In genomic region chr3:146339262-146339808, GRCh38 we compare ENCODE assay signal across 19 cellular contexts.
A peak's percentile ranks its signal among the peaks of the same experiment; 100 is the strongest.
DNase-seq lines count a peak whose midpoint lies in the region; ATAC-seq and TF ChIP-seq lines count a peak whose summit lies in the region.
"Had no signal": no experiment of that assay in that cellular context is flagged by ENCODE, and none has a peak within 500 bp of the region (broad histone marks: within the 10 kb centered on the region; RNA-seq: fewer than 3 reads in every experiment).

No MANE protein-coding gene starts in this region.

- H3K27ac ChIP-seq in ascending aorta (peak overlapping the region; percentile 24 to 40), gastroesophageal sphincter (peak overlapping the region in 3 of 4 donors; percentile 20 to 55 (median 29)), uterus (peak overlapping the region; percentile 35 to 55), psoas muscle (no peak overlapping the region)
- H3K27ac ChIP-seq: Peyer's patch, SJCRH30 had no signal

- no peaks in the 10 kb centered on the region for H3K9me3 ChIP-seq in ascending aorta
- no peaks in the 10 kb centered on the region for H3K9me3 ChIP-seq in gastroesophageal sphincter
- H3K9me3 ChIP-seq in uterus = no peaks in the 10 kb centered on the region
- H3K9me3 ChIP-seq in psoas muscle = no peaks in the 10 kb centered on the region
- H3K9me3 ChIP-seq: BE2C, Peyer's patch, SJCRH30 had no signal

- no peaks in the 10 kb centered on the region for H3K4me1 ChIP-seq in ascending aorta
- H3K4me1 ChIP-seq in gastroesophageal sphincter = peaks cover 0 to 23% (median 0%) of the 10 kb centered on the region in 3 donors
- H3K4me1 ChIP-seq in uterus = peaks cover 0 to 9% of the 10 kb centered on the region in 2 donors
- H3K4me1 ChIP-seq in psoas muscle = no peaks in the 10 kb centered on the region
- H3K4me1 ChIP-seq: BE2C, Peyer's patch, SJCRH30 had no signal

- DNase-seq in MV-4-11 (lab: John Stamatoyannopoulos, UW) (peak; percentile 17), ascending aorta (ENCODE audit: low spot score in 2 of 2) (no peak), uterus (peak; percentile 73 to 76), UCSD-AML1 (lab: John Stamatoyannopoulos, UW; ENCODE audit: unreplicated experiment) (no peak), head of caudate nucleus (no peak), psoas muscle (no peak)
- DNase-seq: BE2C; CD4-positive, CD25-positive, alpha-beta regulatory T cell; EL; GF-D8; Karpas-422; NCI-H1092 treated with DMSO at 0.1 percent for 48 hours; NCI-H146; NCI-H2029; NCI-H2227 treated with DMSO at 0.1 percent for 48 hours; NCI-H510A; Peyer's patch; SJCRH30 had no signal

- peak overlapping the region; percentile 40 to 47 for H3K4me3 ChIP-seq in ascending aorta
- peak overlapping the region; percentile 23 to 37 for H3K4me3 ChIP-seq in gastroesophageal sphincter
- peak overlapping the region in 1 of 2 donors; percentile 2 for H3K4me3 ChIP-seq in uterus
- H3K4me3 ChIP-seq in psoas muscle = no peak overlapping the region
- H3K4me3 ChIP-seq: Peyer's patch, SJCRH30 had no signal

- no peak for TF ChIP-seq POLR2A in gastroesophageal sphincter (IDR thresholded peaks at IDR 0.05)
- TF ChIP-seq POLR2A in uterus (IDR thresholded peaks at IDR 0.05) = no peak

- ATAC-seq in gastroesophageal sphincter (peak; percentile 51), psoas muscle (no peak)

- WGBS in gastroesophageal sphincter (ENCODE audit: low coverage in 1 of 2), 2 donors = 37 to 39% methylated on average over 9 of the region's 9 CpGs
- 73 to 85% (median 78%) methylated on average over 9 of the region's 9 CpGs for WGBS in psoas muscle, 3 donors

- TF ChIP-seq CTCF in ascending aorta (IDR thresholded peaks at IDR 0.05) (no peak), gastroesophageal sphincter (IDR thresholded peaks at IDR 0.05) (no peak), uterus (IDR thresholded peaks at IDR 0.05) (no peak), psoas muscle (IDR thresholded peaks at IDR 0.05) (no peak)

- H3K36me3 ChIP-seq in ascending aorta = no peaks in the 10 kb centered on the region
- H3K36me3 ChIP-seq in gastroesophageal sphincter = no peaks in the 10 kb centered on the region
- no peaks in the 10 kb centered on the region for H3K36me3 ChIP-seq in uterus
- H3K36me3 ChIP-seq in psoas muscle (ENCODE audit: insufficient read depth in 1 of 2, low read depth in 1 of 2) = no peaks in the 10 kb centered on the region
- H3K36me3 ChIP-seq: BE2C, Peyer's patch, SJCRH30 had no signal

- no peak for TF ChIP-seq EP300 in gastroesophageal sphincter (IDR thresholded peaks at IDR 0.05)

- H3K27me3 ChIP-seq in ascending aorta = no peaks in the 10 kb centered on the region
- H3K27me3 ChIP-seq in gastroesophageal sphincter = no peaks in the 10 kb centered on the region
- no peaks in the 10 kb centered on the region for H3K27me3 ChIP-seq in uterus
- H3K27me3 ChIP-seq in psoas muscle (ENCODE audit: insufficient read depth in 3 of 3, low read length in 2 of 3) = no peaks in the 10 kb centered on the region
- H3K27me3 ChIP-seq: BE2C, Peyer's patch, SJCRH30 had no signal

- intact Hi-C loops in ascending aorta (cut with DNase I) (no loop called here), uterus (cut with DNase I; ENCODE audit: low total_unique reads) (no loop called here), head of caudate nucleus (cut with DNase I) (no loop called here), psoas muscle (cut with DNase I) (loop anchor here in 1 of 2 donors (10.0 kb wide), 1 partner anchor 245 kb away; no protein-coding TSS in a partner anchor)

Comparison
In these comparisons a context has a peak if more than half of its experiments do, and no peak if none do; other contexts are left out.
1. DNase-seq: peak in MV-4-11 (single experiment) and uterus (2 of 2); none in ascending aorta (0 of 2), UCSD-AML1 (single experiment), head of caudate nucleus (0 of 42) and psoas muscle (0 of 2).